ENCODE assay signal across 20 cellular contexts in genomic region chr21:46045154-46045553, GRCh38. TPM values are rescaled to one million over a fixed set of nuclear protein-coding genes. Genes with fewer than 3 reads are reported as not detected.
DNase-seq lines count a peak whose midpoint lies in the region; ATAC-seq and TF ChIP-seq lines count a peak whose summit lies in the region.
"Had no signal": no experiment of that assay in that cellular context is flagged by ENCODE, and none has a peak within 500 bp of the region (broad histone marks: within the 10 kb centered on the region; RNA-seq: fewer than 3 reads in every experiment).

No MANE protein-coding gene starts in this region.

- intact Hi-C loops in naive thymus-derived CD4-positive, alpha-beta T cell (cut with micrococcal nuclease) = no loop called here

- no peak for ATAC-seq in naive thymus-derived CD4-positive, alpha-beta T cell
- ATAC-seq: GM23338, K562 had no signal

- DNase-seq in EH (ENCODE audit: low read depth) = peak; percentile 47
- DNase-seq in adipocyte (ENCODE audit: low read depth) = no peak
- peak; percentile 42 for DNase-seq in osteoblast (ENCODE audit: insufficient read length, low spot score, missing footprints)
- DNase-seq in C1 segment of cervical spinal cord (lab: John Stamatoyannopoulos, UW) = no peak
- no peak for DNase-seq in naive thymus-derived CD4-positive, alpha-beta T cell
- DNase-seq in activated CD4-positive, CD25-positive, alpha-beta regulatory T cell treated with anti-CD3 and anti-CD28 coated beads, Interleukin-2, amount 50 U/mL, for 72 hours = no peak
- no peak for DNase-seq in NCI-H2227 treated with DMSO at 0.1 percent for 48 hours (lab: John Stamatoyannopoulos, UW)
- DNase-seq: 8988T; BE2C; Calu3; CD4-positive, alpha-beta memory T cell; DMS 273 treated with DMSO at 0.1 percent for 48 hours; DMS53; DND-41; HCEC 1CT had no signal

- H2AFZ ChIP-seq in ACC112 (ENCODE audit: low read length, unreplicated experiment) (peak overlapping the region; percentile 47), osteoblast (ENCODE audit: low read length) (no peak overlapping the region)
- H2AFZ ChIP-seq: GM23338 had no signal

- no peak for TF ChIP-seq CTCF in osteoblast (IDR thresholded peaks at IDR 0.05; ENCODE audit: extremely low read depth, low read depth, low read length)

- no peak overlapping the region for H3K4me3 Mint-ChIP-seq in naive thymus-derived CD4-positive, alpha-beta T cell
- H3K4me3 Mint-ChIP-seq: CD14-positive monocyte; CD4-positive, alpha-beta memory T cell; GM23338 had no signal

- H3K27me3 Mint-ChIP-seq in naive thymus-derived CD4-positive, alpha-beta T cell = peaks cover 0 to 5% (median 4%) of the 10 kb centered on the region in 5 donors

- H3K36me3 ChIP-seq in ACC112 (ENCODE audit: insufficient read depth, low read length) = no peaks in the 10 kb centered on the region
- no peaks in the 10 kb centered on the region for H3K36me3 ChIP-seq in adipocyte (ENCODE audit: control insufficient read depth, insufficient read depth, low read length, severe bottlenecking)
- H3K36me3 ChIP-seq in osteoblast (ENCODE audit: insufficient read depth, low read length) = no peaks in the 10 kb centered on the region
- H3K36me3 ChIP-seq in naive thymus-derived CD4-positive, alpha-beta T cell (ENCODE audit: control insufficient read depth in 2 of 3, insufficient read depth in 3 of 3, low read length in 3 of 3) = no peaks in the 10 kb centered on the region
- H3K36me3 ChIP-seq: BE2C had no signal

- no peaks in the 10 kb centered on the region for H3K4me1 Mint-ChIP-seq in naive thymus-derived CD4-positive, alpha-beta T cell
- H3K4me1 Mint-ChIP-seq: CD14-positive monocyte; CD4-positive, alpha-beta memory T cell had no signal

- H3K27ac ChIP-seq in ACC112 (ENCODE audit: low read depth, low read length) (peak overlapping the region; percentile 88), osteoblast (ENCODE audit: low read depth, low read length) (peak overlapping the region; percentile 26)
- no peak overlapping the region for H3K27ac ChIP-seq in naive thymus-derived CD4-positive, alpha-beta T cell (ENCODE audit: low read depth, low read length)
- H3K27ac ChIP-seq: HL-60 had no signal

- no peak overlapping the region for H3K4me3 ChIP-seq in ACC112 (ENCODE audit: low read depth, low read length)
- H3K4me3 ChIP-seq in adipocyte (ENCODE audit: low read length) = no peak overlapping the region
- H3K4me3 ChIP-seq in osteoblast (ENCODE audit: insufficient read depth, low read length) = no peak overlapping the region
- no peak overlapping the region for H3K4me3 ChIP-seq in naive thymus-derived CD4-positive, alpha-beta T cell (ENCODE audit: low read length)
- H3K4me3 ChIP-seq: GM23338, K562 had no signal

- H3K27me3 ChIP-seq in ACC112 (ENCODE audit: insufficient read depth, low read length) = no peaks in the 10 kb centered on the region
- H3K27me3 ChIP-seq in adipocyte (replicated peaks; ENCODE audit: control insufficient read depth, insufficient read depth, low read length) = no peaks in the 10 kb centered on the region
- no peaks in the 10 kb centered on the region for H3K27me3 ChIP-seq in osteoblast (ENCODE audit: insufficient read depth, low read length)
- H3K27me3 ChIP-seq in naive thymus-derived CD4-positive, alpha-beta T cell (ENCODE audit: control insufficient read depth in 2 of 2, insufficient read depth in 2 of 2, low read length in 2 of 2) = no peaks in the 10 kb centered on the region
- H3K27me3 ChIP-seq: BE2C had no signal

- CTCF ChIA-PET in naive thymus-derived CD4-positive, alpha-beta T cell (lab: Charles Lee) = no interaction called here

- H3K79me2 ChIP-seq in ACC112 (ENCODE audit: control insufficient read depth, insufficient read depth, low read length, unreplicated experiment) (no peaks in the 10 kb centered on the region), osteoblast (ENCODE audit: insufficient read depth, low read length) (no peaks in the 10 kb centered on the region)

- peaks cover 0 to 10% (median 1%) of the 10 kb centered on the region in 11 donors for H3K9me3 Mint-ChIP-seq in naive thymus-derived CD4-positive, alpha-beta T cell

- H3K36me3 Mint-ChIP-seq in naive thymus-derived CD4-positive, alpha-beta T cell = no peaks in the 10 kb centered on the region
- H3K36me3 Mint-ChIP-seq: CD14-positive monocyte had no signal

- H3K9ac ChIP-seq in adipocyte (ENCODE audit: low read length) = peak overlapping the region; percentile 46

- no peaks in the 10 kb centered on the region for H4K20me1 ChIP-seq in osteoblast (ENCODE audit: insufficient read depth, low read length)

- POLR2A ChIA-PET in naive thymus-derived CD4-positive, alpha-beta T cell (lab: Charles Lee) = no interaction called here

- no peak overlapping the region for H3K27ac Mint-ChIP-seq in naive thymus-derived CD4-positive, alpha-beta T cell
- H3K27ac Mint-ChIP-seq: CD14-positive monocyte; CD4-positive, alpha-beta memory T cell; GM23338 had no signal

- H3K9me3 ChIP-seq in adipocyte (ENCODE audit: control insufficient read depth, low read length) (no peaks in the 10 kb centered on the region), osteoblast (ENCODE audit: low read depth, low read length) (no peaks in the 10 kb centered on the region)
- H3K9me3 ChIP-seq in naive thymus-derived CD4-positive, alpha-beta T cell (ENCODE audit: control insufficient read depth in 2 of 3, low read length in 3 of 3) = peaks cover 0 to 11% (median 0%) of the 10 kb centered on the region in 3 experiments
- H3K9me3 ChIP-seq: BE2C had no signal

- H3K4me1 ChIP-seq in ACC112 (ENCODE audit: control insufficient read depth, insufficient read depth, low read length, unreplicated experiment) (peaks cover 24% of the 10 kb centered on the region), adipocyte (ENCODE audit: control insufficient read depth, insufficient read depth, low read length) (peaks cover 33% of the 10 kb centered on the region), osteoblast (ENCODE audit: insufficient read depth, low read length) (peaks cover 13% of the 10 kb centered on the region)
- H3K4me1 ChIP-seq in naive thymus-derived CD4-positive, alpha-beta T cell (ENCODE audit: control insufficient read depth in 2 of 2, insufficient read depth in 2 of 2, low read length in 2 of 2) = no peaks in the 10 kb centered on the region

- no peak overlapping the region for H3K4me2 ChIP-seq in osteoblast (ENCODE audit: insufficient read depth, low read length)
- H3K4me2 ChIP-seq: GM23338 had no signal

RNA-seq across cellular contexts. Expression of gene COL6A2, which starts 52.8 kb away (rescaled TPM):
- 1,184 and 1,265 TPM in 2 replicates for total RNA-seq in osteoblast
- total RNA-seq in naive thymus-derived CD4-positive, alpha-beta T cell = 10 to 100 TPM in 4 of 5 experiments, 1 to 10 TPM in 1; 3.1 to 47.7 (median 40.3) TPM
- 1 to 10 TPM; 1.7 to 4.4 TPM for polyA plus RNA-seq in naive thymus-derived CD4-positive, alpha-beta T cell
- polyA plus RNA-seq: CD14-positive monocyte had no signal

Comparison
In these comparisons a context has a peak if more than half of its experiments do, and no peak if none do; other contexts are left out.
1. DNase-seq: peak in EH (single experiment) and osteoblast (single experiment); none in adipocyte (single experiment), C1 segment of cervical spinal cord (0 of 14), naive thymus-derived CD4-positive, alpha-beta T cell (0 of 9), activated CD4-positive, CD25-positive, alpha-beta regulatory T cell treated with anti-CD3 and anti-CD28 coated beads, Interleukin-2, amount 50 U/mL, for 72 hours (single experiment) and NCI-H2227 treated with DMSO at 0.1 percent for 48 hours (single experiment).
2. RNA of gene COL6A2, which starts 52.8 kb away (total RNA-seq): 1,184 to 1,265 TPM in osteoblast; 3.1 to 47.7 TPM in naive thymus-derived CD4-positive, alpha-beta T cell; every median in the first group is over 10 times any median in the second.